18 cellular contexts compared by ENCODE assay signal in the genomic region with DNA sequence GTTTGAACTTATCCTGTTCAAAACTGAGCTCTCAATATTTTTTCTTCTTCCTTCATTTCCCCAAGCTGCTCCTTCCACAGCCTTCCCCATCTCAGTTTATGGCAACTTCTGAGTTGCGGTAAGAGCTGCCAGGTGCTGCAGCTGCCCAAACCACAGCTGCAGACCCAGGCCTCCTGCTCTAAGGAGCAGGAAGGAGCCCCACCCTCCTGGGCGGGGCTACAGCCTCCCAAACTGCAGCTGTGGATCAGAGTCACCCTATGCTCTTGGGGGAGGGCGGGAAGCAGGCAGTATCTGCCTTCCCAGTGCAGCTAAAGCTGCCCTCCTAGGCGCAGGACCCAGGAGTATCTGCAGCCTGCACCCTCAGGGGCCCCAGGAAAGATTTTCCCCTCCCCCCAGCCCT. TPM values are rescaled to one million over a fixed set of nuclear protein-coding genes. Genes with fewer than 3 reads are reported as not detected.
DNase-seq lines count a peak whose midpoint lies in the region; ATAC-seq and TF ChIP-seq lines count a peak whose summit lies in the region.
"Had no signal": no experiment of that assay in that cellular context is flagged by ENCODE, and none has a peak within 500 bp of the region (broad histone marks: within the 10 kb centered on the region; RNA-seq: fewer than 3 reads in every experiment).

No MANE protein-coding gene starts in this region.

- H3K4me1 ChIP-seq in parathyroid adenoma, result peaks cover 61% of the 10 kb centered on the region
- H3K4me1 ChIP-seq: BE2C had no signal

- H3K9me3 Mint-ChIP-seq in endothelial cell (ENCODE audit: unreplicated experiment), result no peaks in the 10 kb centered on the region
- peaks cover 0 to 8% of the 10 kb centered on the region in 2 donors for H3K9me3 Mint-ChIP-seq in effector memory CD8-positive, alpha-beta T cell

- DNase-seq in GF-D8 (lab: John Stamatoyannopoulos, UW) (peak; percentile 39), HL-60 (ENCODE audit: low read depth in 1 of 2, low spot score in 1 of 2) (peak; percentile 22 to 62), OCI-M1 (lab: John Stamatoyannopoulos, UW) (peak; percentile 34), RWPE1 (ENCODE audit: low spot score) (no peak), endothelial cell (ENCODE audit: low spot score) (no peak)
- DNase-seq in effector memory CD8-positive, alpha-beta T cell, result no peak
- DNase-seq: BE2C; CD8-positive, alpha-beta T cell; DMS 273 treated with DMSO at 0.1 percent for 48 hours; HCEC 1CT; KG1; NCI-H1105 treated with DMSO at 0.1 percent for 48 hours; NCI-H187; NCI-H510A treated with DMSO at 0.1 percent for 48 hours; SK-N-SH; T-helper 1 cell had no signal

- no peaks in the 10 kb centered on the region for H3K4me1 Mint-ChIP-seq in endothelial cell (ENCODE audit: unreplicated experiment)
- H3K4me1 Mint-ChIP-seq in effector memory CD8-positive, alpha-beta T cell (ENCODE audit: low read depth in 2 of 2), result no peaks in the 10 kb centered on the region

- H3K4me3 ChIP-seq in HL-60 (replicated peaks; ENCODE audit: insufficient read depth, low read length), result no peak overlapping the region
- peak overlapping the region; percentile 25 for H3K4me3 ChIP-seq in parathyroid adenoma (ENCODE audit: low read depth, low read length)

- H3K27me3 ChIP-seq in HL-60 (ENCODE audit: insufficient read depth, poor library complexity, severe bottlenecking) (no peaks in the 10 kb centered on the region), parathyroid adenoma (ENCODE audit: control insufficient read depth, insufficient read depth, low read length) (no peaks in the 10 kb centered on the region)
- H3K27me3 ChIP-seq: BE2C had no signal

- H3K9me3 ChIP-seq in parathyroid adenoma (ENCODE audit: control insufficient read depth, low read length), result no peaks in the 10 kb centered on the region
- H3K9me3 ChIP-seq: BE2C, SK-N-SH had no signal

- no peak for ATAC-seq in effector memory CD8-positive, alpha-beta T cell (replicated peaks)
- ATAC-seq: CD8-positive, alpha-beta T cell had no signal

- H3K79me2 ChIP-seq in parathyroid adenoma, result no peaks in the 10 kb centered on the region

- CTCF ChIA-PET in RWPE1 (lab: Yijun Ruan, JAX), result interaction anchor here (0.5 kb wide), 1 partner anchor 1187 kb away, joined by 5 read pairs; no protein-coding TSS in a partner anchor

- H3K4me2 ChIP-seq in parathyroid adenoma (ENCODE audit: low read length), result peak overlapping the region; percentile 34
- H3K4me2 ChIP-seq: SK-N-SH had no signal

- H3K27ac ChIP-seq in HL-60 (replicated peaks) (no peak overlapping the region), parathyroid adenoma (peak overlapping the region; percentile 100), RWPE1 (no peak overlapping the region)

- H3K27ac Mint-ChIP-seq in endothelial cell (ENCODE audit: unreplicated experiment), result no peak overlapping the region
- no peak overlapping the region for H3K27ac Mint-ChIP-seq in effector memory CD8-positive, alpha-beta T cell
- H3K27ac Mint-ChIP-seq: CD8-positive, alpha-beta T cell had no signal

- H3K36me3 ChIP-seq in parathyroid adenoma (ENCODE audit: control insufficient read depth, insufficient read depth, low read length), result peaks cover 6% of the 10 kb centered on the region
- H3K36me3 ChIP-seq: BE2C had no signal

- H3K36me3 Mint-ChIP-seq in endothelial cell (ENCODE audit: low read depth, unreplicated experiment), result no peaks in the 10 kb centered on the region
- no peaks in the 10 kb centered on the region for H3K36me3 Mint-ChIP-seq in effector memory CD8-positive, alpha-beta T cell (ENCODE audit: insufficient read depth)

- TF ChIP-seq CTCF in HL-60 (IDR thresholded peaks at IDR 0.05; ENCODE audit: insufficient read depth, low read length), result no peak
- TF ChIP-seq CTCF in parathyroid adenoma (IDR thresholded peaks at IDR 0.05), result no peak
- no peak for TF ChIP-seq CTCF in RWPE1 (conservative IDR thresholded peaks at IDR 0.05; ENCODE audit: low read depth)
- no peak for TF ChIP-seq CTCF in endothelial cell (IDR thresholded peaks at IDR 0.05; ENCODE audit: unreplicated experiment)

- H3K9ac ChIP-seq in parathyroid adenoma, result no peak overlapping the region
- H3K9ac ChIP-seq: SK-N-SH had no signal

- peak overlapping the region; percentile 53 for H2AFZ ChIP-seq in parathyroid adenoma

- H3K4me3 Mint-ChIP-seq in endothelial cell (ENCODE audit: unreplicated experiment), result no peak overlapping the region
- no peak overlapping the region for H3K4me3 Mint-ChIP-seq in effector memory CD8-positive, alpha-beta T cell
- H3K4me3 Mint-ChIP-seq: CD8-positive, alpha-beta T cell had no signal

- H3K27me3 Mint-ChIP-seq in endothelial cell (ENCODE audit: unreplicated experiment), result no peaks in the 10 kb centered on the region
- H3K27me3 Mint-ChIP-seq in effector memory CD8-positive, alpha-beta T cell, result peaks cover 9 to 36% of the 10 kb centered on the region in 2 donors

- POLR2A ChIA-PET in RWPE1 (lab: Yijun Ruan, JAX; ENCODE audit: low non-redundant PET), result no interaction called here

RNA-seq across cellular contexts. Expression of a gene that starts 16.9 kb away (rescaled TPM):
- not detected for total RNA-seq in endothelial cell (ENCODE audit: unreplicated experiment)

RNA-seq across cellular contexts. Expression of a gene that starts 26.6 kb away (rescaled TPM):
- not detected for total RNA-seq in endothelial cell (ENCODE audit: unreplicated experiment)
- total RNA-seq: CD8-positive, alpha-beta T cell; M059J had no signal

RNA-seq across cellular contexts. Expression of a gene that starts 31.6 kb away (rescaled TPM):
- total RNA-seq in endothelial cell (ENCODE audit: unreplicated experiment), result 8.1 TPM
- total RNA-seq: CD8-positive, alpha-beta T cell; M059J had no signal

Comparison
In these comparisons a context has a peak if more than half of its experiments do, and no peak if none do; other contexts are left out.
1. DNase-seq: peak in GF-D8 (single experiment), HL-60 (2 of 2) and OCI-M1 (single experiment); none in RWPE1 (single experiment), endothelial cell (single experiment) and effector memory CD8-positive, alpha-beta T cell (0 of 3).